34 cellular contexts compared by ENCODE assay signal in the genomic region with DNA sequence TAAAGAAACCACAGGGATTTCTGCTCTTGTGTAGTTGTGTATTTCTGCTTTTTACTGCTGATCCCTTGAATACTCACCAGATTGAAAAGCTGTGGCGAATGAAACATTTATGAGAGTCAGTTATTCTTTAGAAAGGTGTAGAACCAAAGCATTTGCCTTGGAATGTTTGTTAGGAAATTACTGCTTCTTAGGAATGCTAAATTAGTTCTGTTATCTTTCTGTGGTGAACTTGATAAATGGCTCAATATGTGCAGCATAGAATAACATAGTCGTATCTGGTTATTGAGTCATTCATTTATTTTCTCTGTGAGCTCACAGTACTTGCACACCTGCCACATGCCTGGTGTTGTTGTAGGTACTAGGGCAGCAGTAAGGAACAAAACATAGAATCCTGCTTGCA. TPM values are rescaled to one million over a fixed set of nuclear protein-coding genes. Genes with fewer than 3 reads are reported as not detected.
A peak's percentile ranks its signal among the peaks of the same experiment; 100 is the strongest.
DNase-seq lines count a peak whose midpoint lies in the region; ATAC-seq and TF ChIP-seq lines count a peak whose summit lies in the region.
"Had no signal": no experiment of that assay in that cellular context is flagged by ENCODE, and none has a peak within 500 bp of the region (broad histone marks: within the 10 kb centered on the region; RNA-seq: fewer than 3 reads in every experiment).

No MANE protein-coding gene starts in this region.

- intact Hi-C loops in IMR-90 (cut with micrococcal nuclease), result no loop called here

- no peak for TF ChIP-seq CTCF in IMR-90 (conservative IDR thresholded peaks at IDR 0.05; ENCODE audit: low read depth, low read length)
- TF ChIP-seq CTCF in fibroblast of the aortic adventitia (IDR thresholded peaks at IDR 0.05; ENCODE audit: insufficient read depth, low read length), result no peak

- H3K4me3 ChIP-seq in IMR-90 (ENCODE audit: insufficient read depth, low read depth, low read length) (no peak overlapping the region), fibroblast of the aortic adventitia (ENCODE audit: low read depth, low read length) (no peak overlapping the region)
- H3K4me3 ChIP-seq: colonic mucosa, neural progenitor cell, Peyer's patch, sigmoid colon had no signal

- H3K23ac ChIP-seq in IMR-90 (ENCODE audit: low read depth, low read length), result no peak overlapping the region

- peaks cover 2% of the 10 kb centered on the region; the same call in 1 of the 2 replicates for H3K36me3 ChIP-seq in IMR-90 (ENCODE audit: control insufficient read depth, insufficient read depth, low read length)
- H3K36me3 ChIP-seq: colonic mucosa, neural progenitor cell, Peyer's patch, sigmoid colon, WERI-Rb-1 had no signal

- H2BK120ac ChIP-seq in IMR-90 (ENCODE audit: low read depth, low read length), result no peak overlapping the region

- DNase-seq in IMR-90 (peak; percentile 42), astrocyte of the hippocampus (ENCODE audit: low read depth, low spot score) (peak; percentile 66), fibroblast of the aortic adventitia (ENCODE audit: low read depth) (peak; percentile 46), renal cortical epithelial cell (ENCODE audit: low read depth) (peak; percentile 21), C1 segment of cervical spinal cord (lab: John Stamatoyannopoulos, UW) (no peak)
- DNase-seq: activated CD4-positive, alpha-beta T cell treated with anti-CD3 and anti-CD28 coated beads, Interleukin-2, amount 10 ng/mL, durations not matched to agents 7 days and 5 days; activated gamma-delta T cell treated with Interleukin-2 at 50 U/mL for 16 hours; activated T-cell treated with anti-CD3 and anti-CD28 coated beads, Interleukin-2, amount 50 U/mL, for 24 hours; CD4-positive, CD25-positive, alpha-beta regulatory T cell; colonic mucosa; DMS 273 treated with DMSO at 0.1 percent for 48 hours; HCEC 1CT; KG1; MM.1S; NCI-H1417 treated with DMSO at 0.1 percent for 48 hours; NCI-H2081; NCI-H2227 treated with DMSO at 0.1 percent for 48 hours; NCI-H69; Peyer's patch; SHP77 treated with DMSO at 0.1 percent for 48 hours; sigmoid colon; stimulated activated CD4-positive, alpha-beta T cell treated with anti-CD3 and anti-CD28 coated beads, Interleukin-4, amount 100 ng/mL, for 4 hours; substantia nigra; SW 1271; T1000; WERI-Rb-1 had no signal

- no peak overlapping the region for H4K8ac ChIP-seq in IMR-90 (ENCODE audit: low read depth in 2 of 2, low read length in 2 of 2)

- H3K27me3 ChIP-seq in IMR-90 (ENCODE audit: control insufficient read depth, insufficient read depth, low read length), result no peaks in the 10 kb centered on the region
- H3K27me3 ChIP-seq: colonic mucosa, neural progenitor cell, Peyer's patch, sigmoid colon had no signal

- H3K14ac ChIP-seq in IMR-90 (replicated peaks; ENCODE audit: low read depth, low read length), result no peak overlapping the region

- H3K18ac ChIP-seq in IMR-90 (ENCODE audit: low read depth, low read length), result no peak overlapping the region

- dilution Hi-C loops in IMR-90 (cut with HindIII; ENCODE audit: low sequenced_read_pairs, unreplicated experiment), result no loop called here

- POLR2A ChIA-PET in IMR-90 (lab: Charles Lee; ENCODE audit: unreplicated experiment), result no interaction called here

- no peak overlapping the region for H3K56ac ChIP-seq in IMR-90 (ENCODE audit: extremely low read depth, insufficient read depth, low read length)

- no peaks in the 10 kb centered on the region for H3K4me1 ChIP-seq in IMR-90 (ENCODE audit: control insufficient read depth, insufficient read depth, low read length)
- H3K4me1 ChIP-seq: colonic mucosa, Peyer's patch, sigmoid colon had no signal

- H4K91ac ChIP-seq in IMR-90 (ENCODE audit: insufficient read depth, low read depth, low read length), result no peak overlapping the region

- ATAC-seq in IMR-90 (ENCODE audit: low read depth) (peak; percentile 29; the same call in 1 of the 2 replicates), HG02678 (IDR thresholded peaks at IDR 0.05; ENCODE audit: unreplicated experiment) (no peak), GM21526 (IDR thresholded peaks at IDR 0.05; ENCODE audit: low FRiP score, unreplicated experiment) (no peak)
- ATAC-seq: left cardiac atrium; stimulated activated memory B cell treated with anti-CD40 and anti-IgM and Interleukin-4, amounts not matched to agents 10 μg/mL and 1 μg/mL and 100 μg/mL, for 72 hours had no signal

- H2AK9ac ChIP-seq in IMR-90 (replicated peaks; ENCODE audit: low read depth, low read length, poor library complexity), result no peak overlapping the region

- no peak overlapping the region for H2AK5ac ChIP-seq in IMR-90 (ENCODE audit: low read depth, low read length)

- H3K4me2 ChIP-seq in IMR-90 (ENCODE audit: low read depth, low read length), result no peak overlapping the region
- H3K4me2 ChIP-seq: neural progenitor cell had no signal

- in situ Hi-C loops in IMR-90 (cut with MboI; ENCODE audit: low sequenced_read_pairs), result no loop called here

- no peak overlapping the region for H2BK15ac ChIP-seq in IMR-90 (ENCODE audit: low read depth, low read length)

- BruUV-seq in IMR-90 (replicated peaks; lab: Mats Ljungman, UMichigan), result no TSS peak

- CTCF ChIA-PET in IMR-90 (lab: Yijun Ruan, JAX), result no interaction called here

- no peak overlapping the region for H4K5ac ChIP-seq in IMR-90 (ENCODE audit: low read depth, low read length)

- H4K20me1 ChIP-seq in IMR-90 (ENCODE audit: insufficient read depth, low read length), result no peaks in the 10 kb centered on the region

- no peak overlapping the region for H2BK5ac ChIP-seq in IMR-90 (ENCODE audit: low read depth, low read length, poor library complexity, severe bottlenecking)

- WGBS in IMR-90 (ENCODE audit: extremely low coverage in 2 of 2, insufficient read length in 1 of 2), 2 experiments, result no CpG with 5 or more reads among the region's 2 CpGs

- no peak for TF ChIP-seq RAD21 in IMR-90 (IDR thresholded peaks at IDR 0.05; ENCODE audit: low read length)

- H2AFZ ChIP-seq in IMR-90 (replicated peaks; ENCODE audit: low read length, poor library complexity), result no peak overlapping the region
- H2AFZ ChIP-seq: neural progenitor cell had no signal

- no peaks in the 10 kb centered on the region for H3K9me1 ChIP-seq in IMR-90 (ENCODE audit: insufficient read depth, low read length)

- no peak for TF ChIP-seq POLR2A in IMR-90 (IDR thresholded peaks at IDR 0.05; ENCODE audit: low read depth, low read length)

- no peaks in the 10 kb centered on the region for H3K79me1 ChIP-seq in IMR-90 (ENCODE audit: low read depth in 1 of 2, low read length in 2 of 2)

- H3K9ac ChIP-seq in IMR-90 (ENCODE audit: low read depth, low read length), result no peak overlapping the region
- H3K9ac ChIP-seq: neural progenitor cell had no signal

- H3K27ac ChIP-seq in IMR-90 (ENCODE audit: insufficient read depth, low read length), result no peak overlapping the region
- H3K27ac ChIP-seq: colonic mucosa, neural progenitor cell, Peyer's patch, sigmoid colon, WERI-Rb-1 had no signal

- H3K9me3 ChIP-seq in IMR-90 (ENCODE audit: control insufficient read depth, insufficient read depth, low read length), result no peaks in the 10 kb centered on the region
- H3K9me3 ChIP-seq: colonic mucosa, Peyer's patch, sigmoid colon had no signal

- no peak overlapping the region for H3K4ac ChIP-seq in IMR-90 (ENCODE audit: low read depth, low read length)

- no peak overlapping the region for H2BK20ac ChIP-seq in IMR-90 (ENCODE audit: low read depth, low read length)

TF ChIP-seq in IMR-90, 13 proteins besides CTCF, POLR2A, EP300 and RAD21:
- TF ChIP-seq, protein P1, sequence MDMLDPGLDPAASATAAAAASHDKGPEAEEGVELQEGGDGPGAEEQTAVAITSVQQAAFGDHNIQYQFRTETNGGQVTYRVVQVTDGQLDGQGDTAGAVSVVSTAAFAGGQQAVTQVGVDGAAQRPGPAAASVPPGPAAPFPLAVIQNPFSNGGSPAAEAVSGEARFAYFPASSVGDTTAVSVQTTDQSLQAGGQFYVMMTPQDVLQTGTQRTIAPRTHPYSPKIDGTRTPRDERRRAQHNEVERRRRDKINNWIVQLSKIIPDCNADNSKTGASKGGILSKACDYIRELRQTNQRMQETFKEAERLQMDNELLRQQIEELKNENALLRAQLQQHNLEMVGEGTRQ (IDR thresholded peaks at IDR 0.05; ENCODE audit: low read depth, low read length), result no peak
- TF ChIP-seq FOS (IDR thresholded peaks at IDR 0.05; ENCODE audit: low read depth, low read length), result no peak
- TF ChIP-seq, protein P2, sequence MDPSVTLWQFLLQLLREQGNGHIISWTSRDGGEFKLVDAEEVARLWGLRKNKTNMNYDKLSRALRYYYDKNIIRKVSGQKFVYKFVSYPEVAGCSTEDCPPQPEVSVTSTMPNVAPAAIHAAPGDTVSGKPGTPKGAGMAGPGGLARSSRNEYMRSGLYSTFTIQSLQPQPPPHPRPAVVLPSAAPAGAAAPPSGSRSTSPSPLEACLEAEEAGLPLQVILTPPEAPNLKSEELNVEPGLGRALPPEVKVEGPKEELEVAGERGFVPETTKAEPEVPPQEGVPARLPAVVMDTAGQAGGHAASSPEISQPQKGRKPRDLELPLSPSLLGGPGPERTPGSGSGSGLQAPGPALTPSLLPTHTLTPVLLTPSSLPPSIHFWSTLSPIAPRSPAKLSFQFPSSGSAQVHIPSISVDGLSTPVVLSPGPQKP (IDR thresholded peaks at IDR 0.05; ENCODE audit: borderline replicate concordance, low read depth, low read length), result no peak
- TF ChIP-seq NFE2L2 (IDR thresholded peaks at IDR 0.05; ENCODE audit: low read depth, low read length), result no peak
- no peak for TF ChIP-seq SMC3 (IDR thresholded peaks at IDR 0.05; ENCODE audit: low read depth, low read length)

RNA-seq across cellular contexts. Expression of a gene that starts 57.0 kb away (rescaled TPM):
- total RNA-seq in IMR-90 (2012; rRNA removed) (not detected in 2 replicates), fibroblast of the aortic adventitia (ENCODE audit: low replicate concordance) (not detected in 2 replicates), renal cortical epithelial cell (not detected in 2 replicates)
- not detected in 2 replicates for polyA plus RNA-seq in IMR-90 (2012; rRNA removed)
- polyA plus RNA-seq in IMR-90 (2012; cell fraction: cytosol; rRNA removed), result not detected in 2 replicates
- polyA plus RNA-seq in IMR-90 (2012; cell fraction: nucleus; rRNA removed; ENCODE audit: low replicate concordance), result not detected in 2 replicates
- total RNA-seq: activated CD4-positive, alpha-beta T cell treated with anti-CD3 and anti-CD28 coated beads, Interleukin-2, amount 10 ng/mL, durations not matched to agents 7 days and 5 days; CD4-positive, CD25-positive, alpha-beta regulatory T cell; colonic mucosa; G401; left cardiac atrium; lung microvascular endothelial cell; Peyer's patch; sigmoid colon; ureter had no signal
- polyA plus RNA-seq: CD4-positive, CD25-positive, alpha-beta regulatory T cell; sigmoid colon had no signal

Comparison
In these comparisons a context has a peak if more than half of its experiments do, and no peak if none do; other contexts are left out.
1. DNase-seq: peak in IMR-90 (single experiment), astrocyte of the hippocampus (single experiment), fibroblast of the aortic adventitia (single experiment) and renal cortical epithelial cell (single experiment); none in C1 segment of cervical spinal cord (0 of 14).